Comparison of ENCODE assay signal across 2 cellular contexts in the genomic region with DNA sequence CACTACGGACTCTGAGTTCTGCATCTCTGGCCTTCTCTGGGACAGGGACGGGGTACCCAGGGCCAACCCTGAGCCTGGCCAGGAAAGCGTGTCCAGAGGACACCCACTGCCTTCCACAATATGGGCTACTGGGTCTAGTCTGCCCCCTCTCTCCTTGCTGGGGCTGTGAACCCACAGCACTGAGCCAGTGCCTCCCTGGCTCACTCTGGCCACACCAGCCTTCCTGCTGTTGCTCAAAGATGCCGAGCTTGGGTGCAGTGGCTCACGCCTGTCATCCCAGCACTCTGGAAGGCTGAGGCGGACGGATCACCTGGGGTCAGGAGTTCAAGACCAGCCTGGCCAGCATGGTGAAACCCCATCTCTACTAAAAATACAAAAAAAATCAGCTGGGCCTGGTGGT.
TF ChIP-seq lines count a peak whose summit lies in the region.

No MANE protein-coding gene starts in this region.

TF ChIP-seq in H1, 55 proteins besides CTCF, POLR2A, EP300 and RAD21:
- no peak for TF ChIP-seq TAF7 (optimal IDR thresholded peaks at IDR 0.05; ENCODE audit: borderline replicate concordance, low read depth, low read length)
- no peak for TF ChIP-seq NANOG (IDR thresholded peaks at IDR 0.05; ENCODE audit: insufficient read depth, low read depth, low read length, poor library complexity, severe bottlenecking)
- TF ChIP-seq RBBP5 (IDR thresholded peaks at IDR 0.05; ENCODE audit: borderline replicate concordance, low read depth, low read length): no peak
- no peak for TF ChIP-seq JUND (IDR thresholded peaks at IDR 0.05; ENCODE audit: low read length)
- no peak for TF ChIP-seq CHD1 (IDR thresholded peaks at IDR 0.05; ENCODE audit: low read depth, low read length)
- TF ChIP-seq HDAC2 (IDR thresholded peaks at IDR 0.05; ENCODE audit: borderline replicate concordance in 1 of 2, low read depth in 2 of 2, low read length in 2 of 2): no peak
- TF ChIP-seq CEBPB (IDR thresholded peaks at IDR 0.05; ENCODE audit: low read depth, low read length): no peak
- no peak for TF ChIP-seq KDM5A (IDR thresholded peaks at IDR 0.05; ENCODE audit: low read length)

TF ChIP-seq in SK-N-SH, 30 proteins besides CTCF, POLR2A, EP300 and RAD21:
- TF ChIP-seq EZH2phosphoT487 (IDR thresholded peaks at IDR 0.05; ENCODE audit: borderline replicate concordance, low read depth): no peak
- no peak for TF ChIP-seq TCF12 (IDR thresholded peaks at IDR 0.05)
- TF ChIP-seq SIN3A (IDR thresholded peaks at IDR 0.05; ENCODE audit: borderline replicate concordance, low read depth, low read length): no peak
- no peak for TF ChIP-seq RXRA (IDR thresholded peaks at IDR 0.05; ENCODE audit: borderline replicate concordance, low read depth)
- TF ChIP-seq TAF1 (IDR thresholded peaks at IDR 0.05; ENCODE audit: borderline replicate concordance, low read depth, low read length): no peak
